In the genomic region with DNA sequence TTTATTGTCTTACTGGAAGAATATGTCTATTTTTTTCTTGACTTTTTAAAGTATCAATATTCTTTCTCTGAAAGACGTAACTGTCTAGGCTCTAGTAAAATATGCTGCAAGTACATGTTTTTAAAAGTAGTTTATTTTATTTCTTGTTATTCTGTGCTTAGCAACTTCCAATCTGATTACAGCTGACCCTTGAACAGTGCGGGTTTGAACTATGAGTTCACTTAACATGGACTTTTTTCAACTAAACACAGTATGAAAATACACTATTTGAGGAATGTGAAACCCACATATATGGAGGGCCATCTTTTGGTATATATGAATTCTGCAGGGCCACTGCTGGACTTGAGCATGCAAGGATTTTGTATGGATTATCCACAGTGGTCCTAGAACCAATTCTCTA, we compare ENCODE assay signal across 37 cellular contexts. TPM values are rescaled to one million over a fixed set of nuclear protein-coding genes. Genes with fewer than 3 reads are reported as not detected.
"Had no signal": no experiment of that assay in that cellular context is flagged by ENCODE, and none has a peak within 500 bp of the region (broad histone marks: within the 10 kb centered on the region; RNA-seq: fewer than 3 reads in every experiment).

No MANE protein-coding gene starts in this region.

- H3K4me3 ChIP-seq: adrenal gland, ascending aorta, breast epithelium, cardiac muscle cell had no signal

- H3K4me1 ChIP-seq: adrenal gland, ascending aorta, breast epithelium had no signal

- H3K9me3 ChIP-seq: ascending aorta, breast epithelium had no signal

- DNase-seq: activated effector memory CD4-positive, alpha-beta T cell treated with anti-CD3 and anti-CD28 coated beads, Interleukin-2, amount 50 U/mL, for 16 hours; activated effector memory CD4-positive, alpha-beta T cell treated with Interleukin-2 at 50 U/mL for 16 hours; activated gamma-delta T cell; activated gamma-delta T cell treated with Interleukin-2 at 50 U/mL for 16 hours; activated naive CD4-positive, alpha-beta T cell; activated naive CD4-positive, alpha-beta T cell treated with anti-CD3 and anti-CD28 coated beads for 36 hours; activated naive CD4-positive, alpha-beta T cell treated with anti-CD3 and anti-CD28 coated beads, Interleukin-2, amount 10 ng/mL, durations not matched to agents 7 days and 5 days; activated naive CD4-positive, alpha-beta T cell treated with anti-CD3 and anti-CD28 coated beads, Interleukin-2, amount 50 U/mL, for 16 hours; activated naive CD4-positive, alpha-beta T cell treated with Interleukin-2 at 50 U/mL for 16 hours; activated naive CD8-positive, alpha-beta T cell treated with anti-CD3 and anti-CD28 coated beads for 36 hours; activated naive CD8-positive, alpha-beta T cell treated with anti-CD3 and anti-CD28 coated beads, Interleukin-2, amount 10 ng/mL, durations not matched to agents 7 days and 5 days; activated naive CD8-positive, alpha-beta T cell treated with anti-CD3 and anti-CD28 coated beads, Interleukin-2, amount 50 U/mL, for 24 hours; activated T-cell treated with anti-CD3 and anti-CD28 coated beads for 4 hours; activated T-cell treated with anti-CD3 and anti-CD28 coated beads, Interleukin-2, amount 50 U/mL, for 1 hour; activated T-cell treated with anti-CD3 and anti-CD28 coated beads, Interleukin-2, amount 50 U/mL, for 24 hours; activated T-cell treated with anti-CD3 and anti-CD28 coated beads, Interleukin-2, amount 50 U/mL, for 4 hours; activated T-cell treated with anti-CD3 and anti-CD28 coated beads, Interleukin-2, amount 50 U/mL, for 48 hours; activated T-cell treated with anti-CD3 and anti-CD28 coated beads, Interleukin-2, amount 50 U/mL, for 72 hours; adrenal gland; amniotic stem cell; amygdala; anterior cingulate cortex; aorta; brain microvascular endothelial cell; caudate nucleus; central memory CD4-positive, alpha-beta T cell; cerebellar nuclear complex had no signal

- ATAC-seq: activated naive CD4-positive, alpha-beta T cell treated with anti-CD3 and anti-CD28 coated beads, Interleukin-2, amount 50 U/mL, for 72 hours; activated naive CD8-positive, alpha-beta T cell treated with anti-CD3 and anti-CD28 coated beads, Interleukin-2, amount 50 U/mL, for 24 hours; activated T-cell treated with anti-CD3 and anti-CD28 coated beads, Interleukin-2, amount 50 U/mL, for 4 hours; activated T-cell treated with anti-CD3 and anti-CD28 coated beads, Interleukin-2, amount 50 U/mL, for 72 hours; activated T-helper 17 cell treated with anti-CD3 and anti-CD28 coated beads, Interleukin-2, amount 50 U/mL, for 72 hours had no signal

- H3K36me3 ChIP-seq: adrenal gland, ascending aorta, brain microvascular endothelial cell, breast epithelium, cardiac muscle cell had no signal

- FAIRE-seq: astrocyte, bronchial epithelial cell had no signal

- H3K27me3 ChIP-seq: adrenal gland, ascending aorta, brain microvascular endothelial cell, breast epithelium, cardiac muscle cell had no signal

- H3K27ac ChIP-seq: adrenal gland, ascending aorta, brain microvascular endothelial cell, breast epithelium, cardiac muscle cell had no signal

RNA-seq across cellular contexts. Expression of gene GBP6, which starts 26.8 kb away (rescaled TPM):
- total RNA-seq: activated T-helper 2 cell treated with anti-CD3 and anti-CD28 coated beads, Interferon-gamma antibody, Interleukin-2, Interleukin-4, amounts not matched to agents 10 μg/mL and 5 μg/mL and 100 μg/mL, durations not matched to agents 14 hours and 24 hours and 36 hours; aorta; ascending aorta; cardiac septum; chondrocyte had no signal
- polyA plus RNA-seq: cardiac muscle cell had no signal
